ENCODE assay signal across 1 cellular context in genomic region chr16:24685539-24686432, GRCh38.
TF ChIP-seq lines count a peak whose summit lies in the region.

No MANE protein-coding gene starts in this region.

TF ChIP-seq in HepG2, 621 proteins besides CTCF, POLR2A, EP300 and RAD21 (continued from another document and continues in another):
- TF ChIP-seq, protein P1, sequence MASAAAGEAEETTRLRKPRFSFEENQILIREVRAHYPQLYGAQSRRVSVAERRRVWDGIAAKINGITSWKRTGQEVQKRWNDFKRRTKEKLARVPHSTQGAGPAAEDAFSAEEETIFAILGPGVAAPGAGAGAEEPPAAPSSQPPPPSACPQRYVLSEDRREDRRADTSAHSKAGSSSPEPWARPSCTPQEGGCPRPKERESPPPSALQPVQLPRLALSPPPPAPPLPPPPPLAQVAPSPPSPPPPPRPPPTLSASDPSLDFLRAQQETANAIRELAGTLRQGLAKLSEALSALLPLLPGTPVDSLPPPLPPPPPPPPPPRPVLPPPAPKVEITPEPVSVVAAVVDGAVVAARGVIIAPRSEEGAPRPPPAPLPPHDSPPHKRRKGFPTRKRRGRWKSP (CRISPR knock-in tag; IDR thresholded peaks at IDR 0.05) = no peak
- peak; percentile 14; the same call in 1 of the 2 replicates for TF ChIP-seq ZNF7 (CRISPR knock-in tag; IDR thresholded peaks at IDR 0.05)
- no peak for TF ChIP-seq ZNF562 (CRISPR knock-in tag; IDR thresholded peaks at IDR 0.05; ENCODE audit: borderline replicate concordance)
- TF ChIP-seq GABPB1 (CRISPR knock-in tag; IDR thresholded peaks at IDR 0.05) = no peak
- TF ChIP-seq ZNF614 (CRISPR knock-in tag; IDR thresholded peaks at IDR 0.05; ENCODE audit: borderline replicate concordance) = 0 out of 2 replicates have a peak, but pooled peaks have one; percentile 16
- no peak for TF ChIP-seq KLF15 (CRISPR knock-in tag; IDR thresholded peaks at IDR 0.05; ENCODE audit: borderline replicate concordance)
- TF ChIP-seq MLLT10 (CRISPR knock-in tag; IDR thresholded peaks at IDR 0.05) = no peak
- TF ChIP-seq, protein P2, sequence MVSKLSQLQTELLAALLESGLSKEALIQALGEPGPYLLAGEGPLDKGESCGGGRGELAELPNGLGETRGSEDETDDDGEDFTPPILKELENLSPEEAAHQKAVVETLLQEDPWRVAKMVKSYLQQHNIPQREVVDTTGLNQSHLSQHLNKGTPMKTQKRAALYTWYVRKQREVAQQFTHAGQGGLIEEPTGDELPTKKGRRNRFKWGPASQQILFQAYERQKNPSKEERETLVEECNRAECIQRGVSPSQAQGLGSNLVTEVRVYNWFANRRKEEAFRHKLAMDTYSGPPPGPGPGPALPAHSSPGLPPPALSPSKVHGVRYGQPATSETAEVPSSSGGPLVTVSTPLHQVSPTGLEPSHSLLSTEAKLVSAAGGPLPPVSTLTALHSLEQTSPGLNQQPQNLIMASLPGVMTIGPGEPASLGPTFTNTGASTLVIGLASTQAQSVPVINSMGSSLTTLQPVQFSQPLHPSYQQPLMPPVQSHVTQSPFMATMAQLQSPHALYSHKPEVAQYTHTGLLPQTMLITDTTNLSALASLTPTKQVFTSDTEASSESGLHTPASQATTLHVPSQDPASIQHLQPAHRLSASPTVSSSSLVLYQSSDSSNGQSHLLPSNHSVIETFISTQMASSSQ (IDR thresholded peaks at IDR 0.05; ENCODE audit: low read depth) = no peak
- TF ChIP-seq, protein P2 (CRISPR knock-in tag; IDR thresholded peaks at IDR 0.05; ENCODE audit: borderline replicate concordance) = no peak
- no peak for TF ChIP-seq ATF7-NPFF (CRISPR knock-in tag; IDR thresholded peaks at IDR 0.05; ENCODE audit: low read depth)
- TF ChIP-seq POLR2AphosphoS2 (IDR thresholded peaks at IDR 0.05; ENCODE audit: low read depth, low read length) = no peak
- TF ChIP-seq XRCC5 (optimal IDR thresholded peaks at IDR 0.05; ENCODE audit: low read length) = peak; percentile 47
- TF ChIP-seq SUZ12 (IDR thresholded peaks at IDR 0.05; ENCODE audit: low read depth, low read length) = no peak
- TF ChIP-seq HCFC1 (IDR thresholded peaks at IDR 0.05; ENCODE audit: low read depth, low read length) = no peak
- no peak for TF ChIP-seq DRAP1 (CRISPR knock-in tag; IDR thresholded peaks at IDR 0.05)
- no peak for TF ChIP-seq ZNF746 (CRISPR knock-in tag; IDR thresholded peaks at IDR 0.05)
- no peak for TF ChIP-seq ZBTB49 (CRISPR knock-in tag; IDR thresholded peaks at IDR 0.05; ENCODE audit: borderline replicate concordance)
- no peak for TF ChIP-seq ZSCAN31 (CRISPR knock-in tag; IDR thresholded peaks at IDR 0.05; ENCODE audit: low read depth)
- no peak for TF ChIP-seq FOXP1 (IDR thresholded peaks at IDR 0.05)
- peak; percentile 60; the same call in 1 of the 2 replicates for TF ChIP-seq FOXP1 (CRISPR knock-in tag; IDR thresholded peaks at IDR 0.05)
- no peak for TF ChIP-seq ZNF446 (CRISPR knock-in tag; IDR thresholded peaks at IDR 0.05)
- TF ChIP-seq KAT8 (CRISPR knock-in tag; IDR thresholded peaks at IDR 0.05) = no peak
- no peak for TF ChIP-seq KAT2B (IDR thresholded peaks at IDR 0.05; ENCODE audit: borderline replicate concordance, low read depth, low read length)
- TF ChIP-seq SP5 (CRISPR knock-in tag; IDR thresholded peaks at IDR 0.05; ENCODE audit: borderline replicate concordance, low read depth) = no peak
- no peak; the same call in 1 of the 2 replicates for TF ChIP-seq MTERF4 (CRISPR knock-in tag; IDR thresholded peaks at IDR 0.05)
- no peak for TF ChIP-seq ZBTB20 (CRISPR knock-in tag; IDR thresholded peaks at IDR 0.05; ENCODE audit: borderline replicate concordance, low read depth)
- no peak for TF ChIP-seq ZNF224 (CRISPR knock-in tag; IDR thresholded peaks at IDR 0.05)
- 0 out of 2 replicates have a peak, but pooled peaks have one; percentile 12 for TF ChIP-seq EHMT2 (IDR thresholded peaks at IDR 0.05; ENCODE audit: borderline replicate concordance, low read depth, low read length)
- TF ChIP-seq IKZF4 (CRISPR knock-in tag; IDR thresholded peaks at IDR 0.05; ENCODE audit: borderline replicate concordance, low read depth, not compliant biosample characterization) = no peak
- no peak for TF ChIP-seq CBX1 (IDR thresholded peaks at IDR 0.05; ENCODE audit: low read depth)
- TF ChIP-seq, protein P3, sequence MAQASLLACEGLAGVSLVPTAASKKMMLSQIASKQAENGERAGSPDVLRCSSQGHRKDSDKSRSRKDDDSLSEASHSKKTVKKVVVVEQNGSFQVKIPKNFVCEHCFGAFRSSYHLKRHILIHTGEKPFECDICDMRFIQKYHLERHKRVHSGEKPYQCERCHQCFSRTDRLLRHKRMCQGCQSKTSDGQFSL (CRISPR knock-in tag; IDR thresholded peaks at IDR 0.05) = no peak
- no peak for TF ChIP-seq ZNF10 (CRISPR knock-in tag; IDR thresholded peaks at IDR 0.05; ENCODE audit: borderline replicate concordance, low read depth)
- TF ChIP-seq, protein P4, sequence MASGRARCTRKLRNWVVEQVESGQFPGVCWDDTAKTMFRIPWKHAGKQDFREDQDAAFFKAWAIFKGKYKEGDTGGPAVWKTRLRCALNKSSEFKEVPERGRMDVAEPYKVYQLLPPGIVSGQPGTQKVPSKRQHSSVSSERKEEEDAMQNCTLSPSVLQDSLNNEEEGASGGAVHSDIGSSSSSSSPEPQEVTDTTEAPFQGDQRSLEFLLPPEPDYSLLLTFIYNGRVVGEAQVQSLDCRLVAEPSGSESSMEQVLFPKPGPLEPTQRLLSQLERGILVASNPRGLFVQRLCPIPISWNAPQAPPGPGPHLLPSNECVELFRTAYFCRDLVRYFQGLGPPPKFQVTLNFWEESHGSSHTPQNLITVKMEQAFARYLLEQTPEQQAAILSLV (CRISPR knock-in tag; IDR thresholded peaks at IDR 0.05; ENCODE audit: borderline replicate concordance) = 0 out of 2 replicates have a peak, but pooled peaks have one; percentile 24
- TF ChIP-seq, protein P5, sequence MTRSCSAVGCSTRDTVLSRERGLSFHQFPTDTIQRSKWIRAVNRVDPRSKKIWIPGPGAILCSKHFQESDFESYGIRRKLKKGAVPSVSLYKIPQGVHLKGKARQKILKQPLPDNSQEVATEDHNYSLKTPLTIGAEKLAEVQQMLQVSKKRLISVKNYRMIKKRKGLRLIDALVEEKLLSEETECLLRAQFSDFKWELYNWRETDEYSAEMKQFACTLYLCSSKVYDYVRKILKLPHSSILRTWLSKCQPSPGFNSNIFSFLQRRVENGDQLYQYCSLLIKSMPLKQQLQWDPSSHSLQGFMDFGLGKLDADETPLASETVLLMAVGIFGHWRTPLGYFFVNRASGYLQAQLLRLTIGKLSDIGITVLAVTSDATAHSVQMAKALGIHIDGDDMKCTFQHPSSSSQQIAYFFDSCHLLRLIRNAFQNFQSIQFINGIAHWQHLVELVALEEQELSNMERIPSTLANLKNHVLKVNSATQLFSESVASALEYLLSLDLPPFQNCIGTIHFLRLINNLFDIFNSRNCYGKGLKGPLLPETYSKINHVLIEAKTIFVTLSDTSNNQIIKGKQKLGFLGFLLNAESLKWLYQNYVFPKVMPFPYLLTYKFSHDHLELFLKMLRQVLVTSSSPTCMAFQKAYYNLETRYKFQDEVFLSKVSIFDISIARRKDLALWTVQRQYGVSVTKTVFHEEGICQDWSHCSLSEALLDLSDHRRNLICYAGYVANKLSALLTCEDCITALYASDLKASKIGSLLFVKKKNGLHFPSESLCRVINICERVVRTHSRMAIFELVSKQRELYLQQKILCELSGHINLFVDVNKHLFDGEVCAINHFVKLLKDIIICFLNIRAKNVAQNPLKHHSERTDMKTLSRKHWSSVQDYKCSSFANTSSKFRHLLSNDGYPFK (CRISPR knock-in tag; IDR thresholded peaks at IDR 0.05; ENCODE audit: borderline replicate concordance) = no peak; the same call in 1 of the 2 replicates
- TF ChIP-seq ADNP (CRISPR knock-in tag; IDR thresholded peaks at IDR 0.05) = peak; percentile 71
- TF ChIP-seq RBFOX2 (IDR thresholded peaks at IDR 0.05; ENCODE audit: low read depth, low read length) = no peak
- no peak for TF ChIP-seq NCOA2 (CRISPR knock-in tag; IDR thresholded peaks at IDR 0.05)
- TF ChIP-seq ZNF766 (CRISPR knock-in tag; IDR thresholded peaks at IDR 0.05; ENCODE audit: borderline replicate concordance) = no peak; the same call in 1 of the 2 replicates
- TF ChIP-seq, protein P6, sequence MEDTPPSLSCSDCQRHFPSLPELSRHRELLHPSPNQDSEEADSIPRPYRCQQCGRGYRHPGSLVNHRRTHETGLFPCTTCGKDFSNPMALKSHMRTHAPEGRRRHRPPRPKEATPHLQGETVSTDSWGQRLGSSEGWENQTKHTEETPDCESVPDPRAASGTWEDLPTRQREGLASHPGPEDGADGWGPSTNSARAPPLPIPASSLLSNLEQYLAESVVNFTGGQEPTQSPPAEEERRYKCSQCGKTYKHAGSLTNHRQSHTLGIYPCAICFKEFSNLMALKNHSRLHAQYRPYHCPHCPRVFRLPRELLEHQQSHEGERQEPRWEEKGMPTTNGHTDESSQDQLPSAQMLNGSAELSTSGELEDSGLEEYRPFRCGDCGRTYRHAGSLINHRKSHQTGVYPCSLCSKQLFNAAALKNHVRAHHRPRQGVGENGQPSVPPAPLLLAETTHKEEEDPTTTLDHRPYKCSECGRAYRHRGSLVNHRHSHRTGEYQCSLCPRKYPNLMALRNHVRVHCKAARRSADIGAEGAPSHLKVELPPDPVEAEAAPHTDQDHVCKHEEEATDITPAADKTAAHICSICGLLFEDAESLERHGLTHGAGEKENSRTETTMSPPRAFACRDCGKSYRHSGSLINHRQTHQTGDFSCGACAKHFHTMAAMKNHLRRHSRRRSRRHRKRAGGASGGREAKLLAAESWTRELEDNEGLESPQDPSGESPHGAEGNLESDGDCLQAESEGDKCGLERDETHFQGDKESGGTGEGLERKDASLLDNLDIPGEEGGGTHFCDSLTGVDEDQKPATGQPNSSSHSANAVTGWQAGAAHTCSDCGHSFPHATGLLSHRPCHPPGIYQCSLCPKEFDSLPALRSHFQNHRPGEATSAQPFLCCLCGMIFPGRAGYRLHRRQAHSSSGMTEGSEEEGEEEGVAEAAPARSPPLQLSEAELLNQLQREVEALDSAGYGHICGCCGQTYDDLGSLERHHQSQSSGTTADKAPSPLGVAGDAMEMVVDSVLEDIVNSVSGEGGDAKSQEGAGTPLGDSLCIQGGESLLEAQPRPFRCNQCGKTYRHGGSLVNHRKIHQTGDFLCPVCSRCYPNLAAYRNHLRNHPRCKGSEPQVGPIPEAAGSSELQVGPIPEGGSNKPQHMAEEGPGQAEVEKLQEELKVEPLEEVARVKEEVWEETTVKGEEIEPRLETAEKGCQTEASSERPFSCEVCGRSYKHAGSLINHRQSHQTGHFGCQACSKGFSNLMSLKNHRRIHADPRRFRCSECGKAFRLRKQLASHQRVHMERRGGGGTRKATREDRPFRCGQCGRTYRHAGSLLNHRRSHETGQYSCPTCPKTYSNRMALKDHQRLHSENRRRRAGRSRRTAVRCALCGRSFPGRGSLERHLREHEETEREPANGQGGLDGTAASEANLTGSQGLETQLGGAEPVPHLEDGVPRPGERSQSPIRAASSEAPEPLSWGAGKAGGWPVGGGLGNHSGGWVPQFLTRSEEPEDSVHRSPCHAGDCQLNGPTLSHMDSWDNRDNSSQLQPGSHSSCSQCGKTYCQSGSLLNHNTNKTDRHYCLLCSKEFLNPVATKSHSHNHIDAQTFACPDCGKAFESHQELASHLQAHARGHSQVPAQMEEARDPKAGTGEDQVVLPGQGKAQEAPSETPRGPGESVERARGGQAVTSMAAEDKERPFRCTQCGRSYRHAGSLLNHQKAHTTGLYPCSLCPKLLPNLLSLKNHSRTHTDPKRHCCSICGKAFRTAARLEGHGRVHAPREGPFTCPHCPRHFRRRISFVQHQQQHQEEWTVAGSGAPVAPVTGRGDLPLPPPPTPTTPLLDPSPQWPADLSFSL (CRISPR knock-in tag; IDR thresholded peaks at IDR 0.05) = no peak
- TF ChIP-seq E2F5 (CRISPR knock-in tag; conservative IDR thresholded peaks at IDR 0.05) = no peak
- no peak for TF ChIP-seq HOXA7 (CRISPR knock-in tag; IDR thresholded peaks at IDR 0.05)
- TF ChIP-seq ZNF441 (CRISPR knock-in tag; IDR thresholded peaks at IDR 0.05; ENCODE audit: borderline replicate concordance) = no peak
